33 cellular contexts compared by ENCODE assay signal in the genomic region with DNA sequence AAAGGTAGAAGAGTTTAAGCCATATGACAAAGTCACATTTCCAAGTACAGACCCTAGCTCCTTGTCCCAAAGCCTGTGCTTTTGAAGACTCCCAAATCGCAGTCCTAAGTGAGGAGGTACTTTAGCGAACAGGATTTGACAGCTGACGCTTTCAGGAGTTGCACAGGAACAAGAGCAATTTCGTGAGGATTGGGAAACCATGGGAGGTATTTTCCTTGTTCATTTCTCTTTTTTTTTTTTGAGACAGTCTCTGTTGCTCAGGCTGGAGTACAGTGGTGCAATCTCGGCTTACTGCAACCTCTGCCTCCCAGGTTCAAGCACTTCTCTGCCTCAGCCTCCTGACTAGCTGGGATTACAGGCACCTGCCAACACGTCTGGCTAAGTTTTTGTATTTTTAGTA.
"Had no signal": no experiment of that assay in that cellular context is flagged by ENCODE, and none has a peak within 500 bp of the region (broad histone marks: within the 10 kb centered on the region; RNA-seq: fewer than 3 reads in every experiment).

No MANE protein-coding gene starts in this region.

- H3K27me3 Mint-ChIP-seq: activated CD4-positive, alpha-beta memory T cell treated with anti-CD3 and anti-CD28 coated beads, Interleukin-2, amount 10 ng/mL, durations not matched to agents 7 days and 5 days; activated CD4-positive, alpha-beta T cell treated with anti-CD3 and anti-CD28 coated beads, Interleukin-2, amount 10 ng/mL, durations not matched to agents 7 days and 5 days; activated naive CD4-positive, alpha-beta T cell treated with anti-CD3 and anti-CD28 coated beads, Interleukin-2, amount 50 U/mL, for 24 hours; activated naive CD8-positive, alpha-beta T cell treated with anti-CD3 and anti-CD28 coated beads for 36 hours; activated naive CD8-positive, alpha-beta T cell treated with anti-CD3 and anti-CD28 coated beads, Interleukin-2, amount 50 U/mL, for 24 hours; dendritic cell treated with granulocyte-macrophage colony-stimulating factor and Interleukin-4, amounts not matched to agents 40 ng/mL and 50 ng/mL, for 4 days had no signal

- H3K27me3 ChIP-seq: adrenal gland, ascending aorta, breast epithelium, cardiac muscle cell, dorsolateral prefrontal cortex, esophagus muscularis mucosa, foreskin keratinocyte, gastrocnemius medialis had no signal

- ATAC-seq: activated naive CD8-positive, alpha-beta T cell treated with anti-CD3 and anti-CD28 coated beads, Interleukin-2, amount 50 U/mL, for 24 hours; activated T-cell treated with anti-CD3 and anti-CD28 coated beads, Interleukin-2, amount 50 U/mL, for 4 hours; foreskin keratinocyte; gastrocnemius medialis; WTC11 had no signal

- H3K4me1 ChIP-seq: ascending aorta, breast epithelium, foreskin keratinocyte, gastrocnemius medialis had no signal

- H3K9me3 Mint-ChIP-seq: activated CD4-positive, alpha-beta memory T cell treated with anti-CD3 and anti-CD28 coated beads, Interleukin-2, amount 10 ng/mL, durations not matched to agents 7 days and 5 days; activated CD4-positive, alpha-beta T cell treated with anti-CD3 and anti-CD28 coated beads, Interleukin-2, amount 10 ng/mL, durations not matched to agents 7 days and 5 days; activated naive CD4-positive, alpha-beta T cell treated with anti-CD3 and anti-CD28 coated beads for 36 hours; activated naive CD4-positive, alpha-beta T cell treated with anti-CD3 and anti-CD28 coated beads, Interleukin-2, amount 50 U/mL, for 24 hours; activated naive CD8-positive, alpha-beta T cell treated with anti-CD3 and anti-CD28 coated beads for 36 hours; activated naive CD8-positive, alpha-beta T cell treated with anti-CD3 and anti-CD28 coated beads, Interleukin-2, amount 50 U/mL, for 24 hours; activated T-cell treated with anti-CD3 and anti-CD28 coated beads, Interleukin-2, amount 50 U/mL, for 4 hours; activated T-helper 2 cell treated with anti-CD3 and anti-CD28 coated beads, Interferon-gamma antibody, Interleukin-2, Interleukin-4, amounts not matched to agents 10 μg/mL and 5 μg/mL and 100 μg/mL, durations not matched to agents 14 hours and 24 hours and 36 hours; brain; dendritic cell treated with granulocyte-macrophage colony-stimulating factor and Interleukin-4, amounts not matched to agents 40 ng/mL and 50 ng/mL, for 4 days; WTC11 had no signal

- H3K27ac Mint-ChIP-seq: activated CD4-positive, alpha-beta memory T cell treated with anti-CD3 and anti-CD28 coated beads, Interleukin-2, amount 10 ng/mL, durations not matched to agents 7 days and 5 days; activated CD4-positive, alpha-beta T cell treated with anti-CD3 and anti-CD28 coated beads, Interleukin-2, amount 10 ng/mL, durations not matched to agents 7 days and 5 days; activated naive CD4-positive, alpha-beta T cell treated with anti-CD3 and anti-CD28 coated beads for 36 hours; activated naive CD4-positive, alpha-beta T cell treated with anti-CD3 and anti-CD28 coated beads, Interleukin-2, amount 50 U/mL, for 24 hours; activated naive CD8-positive, alpha-beta T cell treated with anti-CD3 and anti-CD28 coated beads for 36 hours; activated naive CD8-positive, alpha-beta T cell treated with anti-CD3 and anti-CD28 coated beads, Interleukin-2, amount 50 U/mL, for 24 hours; activated T-helper 2 cell treated with anti-CD3 and anti-CD28 coated beads, Interferon-gamma antibody, Interleukin-2, Interleukin-4, amounts not matched to agents 10 μg/mL and 5 μg/mL and 100 μg/mL, durations not matched to agents 14 hours and 24 hours and 36 hours; brain; dendritic cell treated with granulocyte-macrophage colony-stimulating factor and Interleukin-4, amounts not matched to agents 40 ng/mL and 50 ng/mL, for 4 days had no signal

- DNase-seq: activated CD4-positive, alpha-beta memory T cell treated with anti-CD3 and anti-CD28 coated beads, Interleukin-2, amount 10 ng/mL, durations not matched to agents 7 days and 5 days; activated CD4-positive, alpha-beta T cell treated with anti-CD3 and anti-CD28 coated beads for 1 hour; activated CD4-positive, alpha-beta T cell treated with anti-CD3 and anti-CD28 coated beads for 4 hours; activated CD4-positive, alpha-beta T cell treated with anti-CD3 and anti-CD28 coated beads, Interleukin-2, amount 10 ng/mL, durations not matched to agents 7 days and 5 days; activated CD4-positive, alpha-beta T cell treated with anti-CD3 and anti-CD28 coated beads, Interleukin-2, amount 50 U/mL, for 4 hours; activated CD8-positive, alpha-beta memory T cell treated with anti-CD3 and anti-CD28 coated beads, Interleukin-2, amount 50 U/mL, for 48 hours; activated effector memory CD4-positive, alpha-beta T cell treated with anti-CD3 and anti-CD28 coated beads, Interleukin-2, amount 50 U/mL, for 16 hours; activated naive CD4-positive, alpha-beta T cell treated with anti-CD3 and anti-CD28 coated beads for 36 hours; activated naive CD8-positive, alpha-beta T cell treated with anti-CD3 and anti-CD28 coated beads for 36 hours; activated naive CD8-positive, alpha-beta T cell treated with anti-CD3 and anti-CD28 coated beads, Interleukin-2, amount 50 U/mL, for 24 hours; activated T-cell treated with anti-CD3 and anti-CD28 coated beads for 4 hours; activated T-cell treated with anti-CD3 and anti-CD28 coated beads, Interleukin-2, amount 50 U/mL, for 4 hours; adrenal gland; central memory CD4-positive, alpha-beta T cell; cerebellar nuclear complex; dorsolateral prefrontal cortex; effector memory CD4-positive, alpha-beta T cell; erythroblast; foreskin keratinocyte; gastrocnemius medialis; glutamatergic neuron; T-helper 2 cell had no signal

- H3K4me3 ChIP-seq: adrenal gland, ascending aorta, breast epithelium, cardiac muscle cell, coronary artery, dorsolateral prefrontal cortex, esophagus muscularis mucosa, gastrocnemius medialis had no signal

- H3K9me3 ChIP-seq: adrenal gland, ascending aorta, breast epithelium, esophagus muscularis mucosa, gastrocnemius medialis had no signal

- H3K4me3 Mint-ChIP-seq: activated CD4-positive, alpha-beta memory T cell treated with anti-CD3 and anti-CD28 coated beads, Interleukin-2, amount 10 ng/mL, durations not matched to agents 7 days and 5 days; activated CD4-positive, alpha-beta T cell treated with anti-CD3 and anti-CD28 coated beads, Interleukin-2, amount 10 ng/mL, durations not matched to agents 7 days and 5 days; activated naive CD4-positive, alpha-beta T cell treated with anti-CD3 and anti-CD28 coated beads for 36 hours; activated naive CD4-positive, alpha-beta T cell treated with anti-CD3 and anti-CD28 coated beads, Interleukin-2, amount 50 U/mL, for 24 hours; activated naive CD8-positive, alpha-beta T cell treated with anti-CD3 and anti-CD28 coated beads for 36 hours; activated naive CD8-positive, alpha-beta T cell treated with anti-CD3 and anti-CD28 coated beads, Interleukin-2, amount 50 U/mL, for 24 hours; activated T-cell treated with anti-CD3 and anti-CD28 coated beads, Interleukin-2, amount 50 U/mL, for 4 hours; brain; dendritic cell treated with granulocyte-macrophage colony-stimulating factor and Interleukin-4, amounts not matched to agents 40 ng/mL and 50 ng/mL, for 4 days; WTC11 had no signal

- H3K36me3 ChIP-seq: adrenal gland, breast epithelium, gastrocnemius medialis had no signal

- H3K4me1 Mint-ChIP-seq: activated naive CD4-positive, alpha-beta T cell treated with anti-CD3 and anti-CD28 coated beads, Interleukin-2, amount 50 U/mL, for 24 hours; activated naive CD8-positive, alpha-beta T cell treated with anti-CD3 and anti-CD28 coated beads for 36 hours; activated naive CD8-positive, alpha-beta T cell treated with anti-CD3 and anti-CD28 coated beads, Interleukin-2, amount 50 U/mL, for 24 hours had no signal

- H3K27ac ChIP-seq: adrenal gland, ascending aorta, breast epithelium, coronary artery, dorsolateral prefrontal cortex, esophagus muscularis mucosa, foreskin keratinocyte, gastrocnemius medialis, VCaP had no signal
